Comparison of ENCODE assay signal across 14 cellular contexts in genomic region chr5:59328801-59329296, GRCh38.
A peak's percentile ranks its signal among the peaks of the same experiment; 100 is the strongest.
DNase-seq lines count a peak whose midpoint lies in the region; TF ChIP-seq lines count a peak whose summit lies in the region.
"Had no signal": no experiment of that assay in that cellular context is flagged by ENCODE, and none has a peak within 500 bp of the region (broad histone marks: within the 10 kb centered on the region; RNA-seq: fewer than 3 reads in every experiment).

No MANE protein-coding gene starts in this region.

- no peak overlapping the region for H3K27ac ChIP-seq in testis
- H3K27ac ChIP-seq in esophagus squamous epithelium: peak overlapping the region in 1 of 4 donors; percentile 7

- H3K9me3 ChIP-seq in testis: no peaks in the 10 kb centered on the region
- H3K9me3 ChIP-seq in esophagus squamous epithelium: no peaks in the 10 kb centered on the region

- no peaks in the 10 kb centered on the region for H3K36me3 Mint-ChIP-seq in chondrocyte (ENCODE audit: low read depth)
- H3K36me3 Mint-ChIP-seq: memory B cell had no signal

- H3K27me3 Mint-ChIP-seq in chondrocyte (ENCODE audit: low read depth): no peaks in the 10 kb centered on the region
- H3K27me3 Mint-ChIP-seq: memory B cell had no signal

- H3K27ac Mint-ChIP-seq in chondrocyte (ENCODE audit: unreplicated experiment): no peak overlapping the region
- H3K27ac Mint-ChIP-seq: endodermal cell, memory B cell had no signal

- H3K36me3 ChIP-seq in testis (ENCODE audit: low read depth, missing control alignments) (no peaks in the 10 kb centered on the region), esophagus squamous epithelium (no peaks in the 10 kb centered on the region)

- H3K4me1 ChIP-seq in testis (no peaks in the 10 kb centered on the region), esophagus squamous epithelium (no peaks in the 10 kb centered on the region)

- TF ChIP-seq CTCF in fibroblast of villous mesenchyme (IDR thresholded peaks at IDR 0.05; ENCODE audit: insufficient read depth, low read depth, low read length) (no peak), testis (IDR thresholded peaks at IDR 0.05) (no peak), esophagus squamous epithelium (IDR thresholded peaks at IDR 0.05) (no peak), chondrocyte (IDR thresholded peaks at IDR 0.05) (no peak)

- H3K27me3 ChIP-seq in testis (no peaks in the 10 kb centered on the region), esophagus squamous epithelium (no peaks in the 10 kb centered on the region)

- TF ChIP-seq POLR2A in testis (IDR thresholded peaks at IDR 0.05): no peak
- TF ChIP-seq POLR2A in esophagus squamous epithelium (IDR thresholded peaks at IDR 0.05): no peak

- WGBS in testis, 2 donors: 52 to 58% methylated on average over 3 to 6 of the region's 6 CpGs
- 44 to 45% methylated on average over 5 to 6 of the region's 6 CpGs for WGBS in esophagus squamous epithelium, 2 donors

- intact Hi-C loops in testis (cut with DNase I; ENCODE audit: low total_unique reads): no loop called here
- intact Hi-C loops in esophagus squamous epithelium (cut with DNase I): no loop called here

- H3K9me3 Mint-ChIP-seq in chondrocyte (ENCODE audit: low read depth): no peaks in the 10 kb centered on the region
- H3K9me3 Mint-ChIP-seq: endodermal cell, memory B cell had no signal

- peak; percentile 75 for DNase-seq in DMS 273 (lab: John Stamatoyannopoulos, UW; ENCODE audit: unreplicated experiment)
- DNase-seq in DMS 273 treated with DMSO at 0.1 percent for 48 hours (lab: John Stamatoyannopoulos, UW): no peak
- DNase-seq in fibroblast of villous mesenchyme (ENCODE audit: low read depth): peak; percentile 40
- DNase-seq in pulmonary artery endothelial cell (ENCODE audit: low read depth, low spot score): peak; percentile 41
- DNase-seq in testis: no peak
- no peak for DNase-seq in esophagus squamous epithelium (lab: John Stamatoyannopoulos, UW)
- DNase-seq in chondrocyte (ENCODE audit: low spot score): no peak
- DNase-seq: 8988T; activated naive CD4-positive, alpha-beta T cell; endodermal cell; PC-3; stimulated activated naive CD4-positive, alpha-beta T cell treated with Interleukin-2 at 50 U/mL for 16 hours had no signal

- peaks cover 34% of the 10 kb centered on the region for H3K4me1 Mint-ChIP-seq in chondrocyte (ENCODE audit: low read depth)
- H3K4me1 Mint-ChIP-seq: memory B cell had no signal

- H3K4me3 ChIP-seq in fibroblast of villous mesenchyme (ENCODE audit: low read depth, low read length) (no peak overlapping the region), testis (no peak overlapping the region), esophagus squamous epithelium (no peak overlapping the region)

- no peak overlapping the region for H3K4me3 Mint-ChIP-seq in chondrocyte (ENCODE audit: unreplicated experiment)
- H3K4me3 Mint-ChIP-seq: endodermal cell, memory B cell had no signal

TF ChIP-seq in PFSK-1, 5 proteins besides CTCF, POLR2A, EP300 and RAD21:
- 0 out of 2 replicates have a peak, but pooled peaks have one; percentile 61 for TF ChIP-seq SIN3A (IDR thresholded peaks at IDR 0.05; ENCODE audit: borderline replicate concordance, insufficient read depth, low read length)
- TF ChIP-seq FOXP2 (optimal IDR thresholded peaks at IDR 0.05; ENCODE audit: borderline replicate concordance, extremely low read depth, extremely low read length, insufficient read depth): peak; percentile 23
- peak; percentile 69; the same call in 1 of the 2 replicates for TF ChIP-seq TAF1 (IDR thresholded peaks at IDR 0.05; ENCODE audit: borderline replicate concordance, insufficient read depth, low read length)
- TF ChIP-seq REST (IDR thresholded peaks at IDR 0.05; ENCODE audit: insufficient read depth in 1 of 2, low read depth in 2 of 2, low read length in 2 of 2): 0 out of 4 replicates have a peak, but pooled peaks of 1 of the 2 experiments have one; percentile 38
- peak; percentile 70 for TF ChIP-seq POLR2AphosphoS5 (IDR thresholded peaks at IDR 0.05; ENCODE audit: low read depth, low read length)
TF ChIP-seq in PFSK-1: peak in this region for 5.

Comparison
In these comparisons a context has a peak if more than half of its experiments do, and no peak if none do; other contexts are left out.
1. DNase-seq: peak in DMS 273 (single experiment), fibroblast of villous mesenchyme (single experiment) and pulmonary artery endothelial cell (single experiment); none in DMS 273 treated with DMSO at 0.1 percent for 48 hours (single experiment), testis (single experiment), esophagus squamous epithelium (single experiment) and chondrocyte (single experiment).